In the genomic region with DNA sequence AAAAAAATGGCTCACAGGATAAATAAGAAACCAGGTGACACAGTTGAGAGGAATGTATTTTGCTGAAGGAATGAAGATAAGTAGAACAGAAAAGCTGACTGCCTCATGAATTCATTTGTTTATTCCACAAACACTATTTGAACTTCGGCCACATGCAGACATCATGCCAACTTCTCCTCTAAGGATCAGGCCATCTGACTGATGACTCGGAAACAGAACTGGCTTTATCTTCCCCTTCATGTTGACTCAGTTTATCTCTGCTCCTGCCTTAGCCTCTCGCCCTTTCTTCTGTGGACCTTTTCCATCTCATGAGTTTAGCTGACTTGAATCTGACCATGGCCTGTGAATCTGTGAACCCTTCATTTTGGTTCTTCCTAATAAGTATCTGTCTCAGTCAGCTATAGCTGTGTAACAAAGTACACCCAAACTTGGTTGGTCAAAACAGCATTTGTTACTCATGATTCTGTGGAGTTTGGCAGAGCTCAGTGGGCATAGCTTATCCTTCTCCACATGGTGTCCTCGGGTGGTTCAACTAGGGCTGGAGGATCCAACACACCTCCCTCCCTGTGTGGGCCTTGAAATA, we compare ENCODE assay signal across 1 cellular context.
TF ChIP-seq lines count a peak whose summit lies in the region.

No MANE protein-coding gene starts in this region.

TF ChIP-seq in HepG2, 621 proteins besides CTCF, POLR2A, EP300 and RAD21 (continued from another document):
- TF ChIP-seq, protein P1, sequence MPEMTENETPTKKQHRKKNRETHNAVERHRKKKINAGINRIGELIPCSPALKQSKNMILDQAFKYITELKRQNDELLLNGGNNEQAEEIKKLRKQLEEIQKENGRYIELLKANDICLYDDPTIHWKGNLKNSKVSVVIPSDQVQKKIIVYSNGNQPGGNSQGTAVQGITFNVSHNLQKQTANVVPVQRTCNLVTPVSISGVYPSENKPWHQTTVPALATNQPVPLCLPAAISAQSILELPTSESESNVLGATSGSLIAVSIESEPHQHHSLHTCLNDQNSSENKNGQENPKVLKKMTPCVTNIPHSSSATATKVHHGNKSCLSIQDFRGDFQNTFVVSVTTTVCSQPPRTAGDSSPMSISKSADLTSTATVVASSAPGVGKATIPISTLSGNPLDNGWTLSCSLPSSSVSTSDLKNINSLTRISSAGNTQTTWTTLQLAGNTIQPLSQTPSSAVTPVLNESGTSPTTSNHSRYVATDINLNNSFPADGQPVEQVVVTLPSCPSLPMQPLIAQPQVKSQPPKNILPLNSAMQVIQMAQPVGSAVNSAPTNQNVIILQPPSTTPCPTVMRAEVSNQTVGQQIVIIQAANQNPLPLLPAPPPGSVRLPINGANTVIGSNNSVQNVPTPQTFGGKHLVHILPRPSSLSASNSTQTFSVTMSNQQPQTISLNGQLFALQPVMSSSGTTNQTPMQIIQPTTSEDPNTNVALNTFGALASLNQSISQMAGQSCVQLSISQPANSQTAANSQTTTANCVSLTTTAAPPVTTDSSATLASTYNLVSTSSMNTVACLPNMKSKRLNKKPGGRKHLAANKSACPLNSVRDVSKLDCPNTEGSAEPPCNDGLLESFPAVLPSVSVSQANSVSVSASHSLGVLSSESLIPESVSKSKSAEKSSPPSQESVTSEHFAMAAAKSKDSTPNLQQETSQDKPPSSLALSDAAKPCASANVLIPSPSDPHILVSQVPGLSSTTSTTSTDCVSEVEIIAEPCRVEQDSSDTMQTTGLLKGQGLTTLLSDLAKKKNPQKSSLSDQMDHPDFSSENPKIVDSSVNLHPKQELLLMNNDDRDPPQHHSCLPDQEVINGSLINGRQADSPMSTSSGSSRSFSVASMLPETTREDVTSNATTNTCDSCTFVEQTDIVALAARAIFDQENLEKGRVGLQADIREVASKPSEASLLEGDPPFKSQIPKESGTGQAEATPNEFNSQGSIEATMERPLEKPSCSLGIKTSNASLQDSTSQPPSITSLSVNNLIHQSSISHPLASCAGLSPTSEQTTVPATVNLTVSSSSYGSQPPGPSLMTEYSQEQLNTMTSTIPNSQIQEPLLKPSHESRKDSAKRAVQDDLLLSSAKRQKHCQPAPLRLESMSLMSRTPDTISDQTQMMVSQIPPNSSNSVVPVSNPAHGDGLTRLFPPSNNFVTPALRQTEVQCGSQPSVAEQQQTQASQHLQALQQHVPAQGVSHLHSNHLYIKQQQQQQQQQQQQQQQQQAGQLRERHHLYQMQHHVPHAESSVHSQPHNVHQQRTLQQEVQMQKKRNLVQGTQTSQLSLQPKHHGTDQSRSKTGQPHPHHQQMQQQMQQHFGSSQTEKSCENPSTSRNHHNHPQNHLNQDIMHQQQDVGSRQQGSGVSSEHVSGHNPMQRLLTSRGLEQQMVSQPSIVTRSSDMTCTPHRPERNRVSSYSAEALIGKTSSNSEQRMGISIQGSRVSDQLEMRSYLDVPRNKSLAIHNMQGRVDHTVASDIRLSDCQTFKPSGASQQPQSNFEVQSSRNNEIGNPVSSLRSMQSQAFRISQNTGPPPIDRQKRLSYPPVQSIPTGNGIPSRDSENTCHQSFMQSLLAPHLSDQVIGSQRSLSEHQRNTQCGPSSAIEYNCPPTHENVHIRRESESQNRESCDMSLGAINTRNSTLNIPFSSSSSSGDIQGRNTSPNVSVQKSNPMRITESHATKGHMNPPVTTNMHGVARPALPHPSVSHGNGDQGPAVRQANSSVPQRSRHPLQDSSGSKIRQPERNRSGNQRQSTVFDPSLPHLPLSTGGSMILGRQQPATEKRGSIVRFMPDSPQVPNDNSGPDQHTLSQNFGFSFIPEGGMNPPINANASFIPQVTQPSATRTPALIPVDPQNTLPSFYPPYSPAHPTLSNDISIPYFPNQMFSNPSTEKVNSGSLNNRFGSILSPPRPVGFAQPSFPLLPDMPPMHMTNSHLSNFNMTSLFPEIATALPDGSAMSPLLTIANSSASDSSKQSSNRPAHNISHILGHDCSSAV (CRISPR knock-in tag; IDR thresholded peaks at IDR 0.05; ENCODE audit: borderline replicate concordance): no peak
- no peak for TF ChIP-seq ZNF557 (CRISPR knock-in tag; IDR thresholded peaks at IDR 0.05)
- TF ChIP-seq ZNF501 (CRISPR knock-in tag; IDR thresholded peaks at IDR 0.05): no peak
- TF ChIP-seq ZNF354B (CRISPR knock-in tag; IDR thresholded peaks at IDR 0.05): no peak
- no peak for TF ChIP-seq ZNF10 (CRISPR knock-in tag; IDR thresholded peaks at IDR 0.05; ENCODE audit: borderline replicate concordance, low read depth)
- TF ChIP-seq HNRNPK (IDR thresholded peaks at IDR 0.05; ENCODE audit: low read depth, low read length, poor library complexity, severe bottlenecking): no peak
- no peak for TF ChIP-seq HHEX (CRISPR knock-in tag; IDR thresholded peaks at IDR 0.05)
- no peak for TF ChIP-seq ZNF800 (CRISPR knock-in tag; IDR thresholded peaks at IDR 0.05)
- TF ChIP-seq GATAD2A (CRISPR knock-in tag; IDR thresholded peaks at IDR 0.05): peak; percentile 70; the same call in 1 of the 2 replicates
- TF ChIP-seq ZBTB7A (CRISPR knock-in tag; IDR thresholded peaks at IDR 0.05): 0 out of 2 replicates have a peak, but pooled peaks have one; percentile 46
- no peak for TF ChIP-seq SMC3 (IDR thresholded peaks at IDR 0.05; ENCODE audit: low read length)
- no peak for TF ChIP-seq ZNF598 (CRISPR knock-in tag; IDR thresholded peaks at IDR 0.05; ENCODE audit: borderline replicate concordance)
- TF ChIP-seq MBNL3 (CRISPR knock-in tag; conservative IDR thresholded peaks at IDR 0.05): no peak
- TF ChIP-seq, protein P2, sequence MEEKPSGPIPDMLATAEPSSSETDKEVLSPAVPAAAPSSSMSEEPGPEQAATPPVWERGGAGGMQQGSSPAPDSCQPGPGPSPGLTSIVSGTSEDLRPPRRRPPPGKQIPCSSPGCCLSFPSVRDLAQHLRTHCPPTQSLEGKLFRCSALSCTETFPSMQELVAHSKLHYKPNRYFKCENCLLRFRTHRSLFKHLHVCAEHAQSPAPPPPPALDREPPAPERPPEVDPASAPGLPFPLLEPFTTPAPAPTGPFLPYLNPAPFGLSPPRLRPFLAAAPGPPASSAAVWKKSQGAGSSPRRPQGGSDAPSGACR (CRISPR knock-in tag; IDR thresholded peaks at IDR 0.05): no peak; the same call in 1 of the 2 replicates
- TF ChIP-seq ZNF605 (CRISPR knock-in tag; IDR thresholded peaks at IDR 0.05): no peak
- peak; percentile 34; the same call in 1 of the 2 replicates for TF ChIP-seq FOXC1 (CRISPR knock-in tag; IDR thresholded peaks at IDR 0.05; ENCODE audit: borderline replicate concordance)
- TF ChIP-seq SALL1 (CRISPR knock-in tag; IDR thresholded peaks at IDR 0.05): peak; percentile 36
- TF ChIP-seq ZNF629 (CRISPR knock-in tag; conservative IDR thresholded peaks at IDR 0.05): no peak
- TF ChIP-seq HOXA9 (CRISPR knock-in tag; IDR thresholded peaks at IDR 0.05; ENCODE audit: borderline replicate concordance): no peak
- no peak for TF ChIP-seq ZNF513 (CRISPR knock-in tag; conservative IDR thresholded peaks at IDR 0.05)
- peak; percentile 24; the same call in 1 of the 2 replicates for TF ChIP-seq NR2F6 (IDR thresholded peaks at IDR 0.05)
- no peak for TF ChIP-seq NR2F6 (CRISPR knock-in tag; IDR thresholded peaks at IDR 0.05)
- no peak for TF ChIP-seq ZC3H4 (CRISPR knock-in tag; IDR thresholded peaks at IDR 0.05; ENCODE audit: borderline replicate concordance)
- no peak for TF ChIP-seq SRSF4 (IDR thresholded peaks at IDR 0.05; ENCODE audit: low read depth, low read length, poor library complexity, severe bottlenecking)
- no peak for TF ChIP-seq HOXA3 (CRISPR knock-in tag; IDR thresholded peaks at IDR 0.05)
- TF ChIP-seq, protein P3, sequence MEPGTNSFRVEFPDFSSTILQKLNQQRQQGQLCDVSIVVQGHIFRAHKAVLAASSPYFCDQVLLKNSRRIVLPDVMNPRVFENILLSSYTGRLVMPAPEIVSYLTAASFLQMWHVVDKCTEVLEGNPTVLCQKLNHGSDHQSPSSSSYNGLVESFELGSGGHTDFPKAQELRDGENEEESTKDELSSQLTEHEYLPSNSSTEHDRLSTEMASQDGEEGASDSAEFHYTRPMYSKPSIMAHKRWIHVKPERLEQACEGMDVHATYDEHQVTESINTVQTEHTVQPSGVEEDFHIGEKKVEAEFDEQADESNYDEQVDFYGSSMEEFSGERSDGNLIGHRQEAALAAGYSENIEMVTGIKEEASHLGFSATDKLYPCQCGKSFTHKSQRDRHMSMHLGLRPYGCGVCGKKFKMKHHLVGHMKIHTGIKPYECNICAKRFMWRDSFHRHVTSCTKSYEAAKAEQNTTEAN (CRISPR knock-in tag; conservative IDR thresholded peaks at IDR 0.05): no peak
- peak; percentile 44; the same call in 1 of the 2 replicates for TF ChIP-seq FOSL1 (CRISPR knock-in tag; IDR thresholded peaks at IDR 0.05; ENCODE audit: borderline replicate concordance)
- TF ChIP-seq ZNF432 (CRISPR knock-in tag; IDR thresholded peaks at IDR 0.05; ENCODE audit: borderline replicate concordance): no peak
- TF ChIP-seq PREB (CRISPR knock-in tag; IDR thresholded peaks at IDR 0.05): no peak
- TF ChIP-seq GFI1 (CRISPR knock-in tag; IDR thresholded peaks at IDR 0.05; ENCODE audit: borderline replicate concordance): no peak
- peak; percentile 9; the same call in 1 of the 2 replicates for TF ChIP-seq HNF4G (IDR thresholded peaks at IDR 0.05; ENCODE audit: borderline replicate concordance, low read depth, low read length)
- peak; percentile 46 for TF ChIP-seq HNF4G (CRISPR knock-in tag; IDR thresholded peaks at IDR 0.05; ENCODE audit: borderline replicate concordance, low read depth)
- no peak for TF ChIP-seq ZNF331 (CRISPR knock-in tag; IDR thresholded peaks at IDR 0.05)
- TF ChIP-seq ZNF24 (IDR thresholded peaks at IDR 0.05): no peak; the same call in 1 of the 2 replicates
- TF ChIP-seq HOXA5 (CRISPR knock-in tag; IDR thresholded peaks at IDR 0.05): 0 out of 2 replicates have a peak, but pooled peaks have one; percentile 14
